8 cellular contexts compared by ENCODE assay signal in genomic region chr18:35040638-35040987, GRCh38. TPM values are rescaled to one million over a fixed set of nuclear protein-coding genes. Genes with fewer than 3 reads are reported as not detected.
DNase-seq lines count a peak whose midpoint lies in the region; ATAC-seq and TF ChIP-seq lines count a peak whose summit lies in the region.

No MANE protein-coding gene starts in this region.

- H3K36me3 ChIP-seq in NT2/D1 (ENCODE audit: insufficient read depth, insufficient read length, low read length) (no peaks in the 10 kb centered on the region), neutrophil (no peaks in the 10 kb centered on the region)

- intact Hi-C loops in CD4-positive, alpha-beta T cell (cut with DNase I, micrococcal nuclease), result loop anchor here (5.0 to 10.0 kb wide), 8 partner anchors 47 to 1087 kb away; partner anchors contain the start of genes ELP2 (in 1 of the 2), GALNT1 (in 1 of the 2), INO80C (in 1 of the 2) and SLC39A6 (in 1 of the 2)

- H3K4me1 ChIP-seq in NT2/D1 (ENCODE audit: insufficient read depth, insufficient read length), result no peaks in the 10 kb centered on the region
- peaks cover 53 to 62% of the 10 kb centered on the region in 2 experiments for H3K4me1 ChIP-seq in neutrophil (ENCODE audit: control insufficient read depth in 1 of 2, insufficient read depth in 1 of 2, low read depth in 1 of 2, low read length in 1 of 2)

- H3K27me3 Mint-ChIP-seq in CD4-positive, alpha-beta T cell, result no peaks in the 10 kb centered on the region
- H3K27me3 Mint-ChIP-seq in effector memory CD8-positive, alpha-beta T cell, result no peaks in the 10 kb centered on the region

- ATAC-seq in CD4-positive, alpha-beta T cell (ENCODE audit: poor library complexity), result no peak
- no peak for ATAC-seq in effector memory CD8-positive, alpha-beta T cell (replicated peaks)
- no peak for ATAC-seq in GM18868 (IDR thresholded peaks at IDR 0.05; ENCODE audit: unreplicated experiment)

- H3K36me3 Mint-ChIP-seq in CD4-positive, alpha-beta T cell (ENCODE audit: low read depth), result peaks cover 19% of the 10 kb centered on the region
- H3K36me3 Mint-ChIP-seq in effector memory CD8-positive, alpha-beta T cell (ENCODE audit: insufficient read depth), result peaks cover 39% of the 10 kb centered on the region

- DNase-seq in CD4-positive, alpha-beta T cell, result no peak
- no peak for DNase-seq in NT2/D1 (ENCODE audit: low read depth, low spot score)
- DNase-seq in effector memory CD8-positive, alpha-beta T cell, result no peak
- no peak for DNase-seq in NCI-H748 treated with DMSO at 0.1 percent for 48 hours (lab: John Stamatoyannopoulos, UW)
- DNase-seq in HPDE6-E6E7 (ENCODE audit: extremely low spot score), result no peak
- DNase-seq in MV-4-11 (lab: John Stamatoyannopoulos, UW), result no peak

- H3K9ac ChIP-seq in NT2/D1 (ENCODE audit: insufficient read length, low read depth), result peak overlapping the region; percentile 39

- H3K4me3 Mint-ChIP-seq in CD4-positive, alpha-beta T cell, result peak overlapping the region; percentile 90
- H3K4me3 Mint-ChIP-seq in effector memory CD8-positive, alpha-beta T cell, result peak overlapping the region; percentile 83 to 91

- no peaks in the 10 kb centered on the region for H3K9me3 Mint-ChIP-seq in CD4-positive, alpha-beta T cell
- H3K9me3 Mint-ChIP-seq in effector memory CD8-positive, alpha-beta T cell, result no peaks in the 10 kb centered on the region

- no peaks in the 10 kb centered on the region for H3K27me3 ChIP-seq in CD4-positive, alpha-beta T cell (ENCODE audit: control insufficient read depth, insufficient read depth, low read length)
- no peaks in the 10 kb centered on the region for H3K27me3 ChIP-seq in NT2/D1 (ENCODE audit: insufficient read depth, insufficient read length)
- no peaks in the 10 kb centered on the region for H3K27me3 ChIP-seq in neutrophil

- POLR2A ChIA-PET in CD4-positive, alpha-beta T cell (lab: Charles Lee), result interaction anchor here (0.7 to 3.9 kb wide), 19 partner anchors 9 to 932 kb away, joined by 3 to 203 read pairs (median 5); partner anchors contain the start of genes GALNT1, INO80C, RMP24 and ZNF24

- H3K4me3 ChIP-seq in NT2/D1 (ENCODE audit: insufficient read length, low read depth), result no peak overlapping the region
- H3K4me3 ChIP-seq in neutrophil (ENCODE audit: low read depth in 1 of 2, low read length in 1 of 2), result peak overlapping the region; percentile 85 to 92

- H3K4me1 Mint-ChIP-seq in CD4-positive, alpha-beta T cell (ENCODE audit: low read depth), result peaks cover 55% of the 10 kb centered on the region
- H3K4me1 Mint-ChIP-seq in effector memory CD8-positive, alpha-beta T cell (ENCODE audit: low read depth in 2 of 2), result peaks cover 31 to 51% of the 10 kb centered on the region in 2 donors

- no peak for TF ChIP-seq CTCF in CD4-positive, alpha-beta T cell (IDR thresholded peaks at IDR 0.05)
- TF ChIP-seq CTCF in neutrophil (IDR thresholded peaks at IDR 0.05), result no peak

- peak overlapping the region; percentile 89 for H3K27ac ChIP-seq in CD4-positive, alpha-beta T cell (ENCODE audit: low read depth, low read length)
- peak overlapping the region; percentile 83 for H3K27ac ChIP-seq in neutrophil

- H3K27ac Mint-ChIP-seq in CD4-positive, alpha-beta T cell, result peak overlapping the region; percentile 95
- peak overlapping the region; percentile 97 to 99 for H3K27ac Mint-ChIP-seq in effector memory CD8-positive, alpha-beta T cell

- no peaks in the 10 kb centered on the region for H3K9me3 ChIP-seq in CD4-positive, alpha-beta T cell (ENCODE audit: control insufficient read depth, low read length)
- H3K9me3 ChIP-seq in NT2/D1 (ENCODE audit: insufficient read depth, low read length), result no peaks in the 10 kb centered on the region
- no peaks in the 10 kb centered on the region for H3K9me3 ChIP-seq in neutrophil

- CTCF ChIA-PET in CD4-positive, alpha-beta T cell (lab: Charles Lee), result interaction anchor here (1.0 to 3.9 kb wide), 9 partner anchors 8 to 304 kb away, joined by 3 to 29 read pairs (median 3); partner anchors contain the start of gene ZNF24

RNA-seq across cellular contexts. Expression of gene MAPRE2, which starts 0.6 kb away (rescaled TPM):
- total RNA-seq in CD4-positive, alpha-beta T cell, result 100 to 1,000 TPM; 108 to 112 TPM
